ENCODE assay signal across 8 cellular contexts in genomic region chr9:103397868-103398600, GRCh38.
DNase-seq lines count a peak whose midpoint lies in the region; ATAC-seq and TF ChIP-seq lines count a peak whose summit lies in the region.

No MANE protein-coding gene starts in this region.

- intact Hi-C loops in ascending aorta (cut with DNase I), result no loop called here
- intact Hi-C loops in stomach (cut with DNase I; ENCODE audit: low total_unique reads), result no loop called here

- TF ChIP-seq EP300 in stomach (IDR thresholded peaks at IDR 0.05), result no peak

- ATAC-seq in GM21367 (IDR thresholded peaks at IDR 0.05; ENCODE audit: unreplicated experiment), result peak; percentile 99
- ATAC-seq in HG03442 (IDR thresholded peaks at IDR 0.05; ENCODE audit: unreplicated experiment), result peak; percentile 98

- peaks cover 0 to 4% of the 10 kb centered on the region in 2 donors for H3K4me1 ChIP-seq in ascending aorta
- H3K4me1 ChIP-seq in stomach, result no peaks in the 10 kb centered on the region

- H3K27ac ChIP-seq in ascending aorta (no peak overlapping the region), stomach (no peak overlapping the region)

- H3K9me3 ChIP-seq in ascending aorta (no peaks in the 10 kb centered on the region), stomach (no peaks in the 10 kb centered on the region)

- H3K36me3 ChIP-seq in ascending aorta, result no peaks in the 10 kb centered on the region
- H3K36me3 ChIP-seq in stomach, result no peaks in the 10 kb centered on the region

- H3K4me3 ChIP-seq in ascending aorta (no peak overlapping the region), stomach (no peak overlapping the region)

- TF ChIP-seq CTCF in ascending aorta (IDR thresholded peaks at IDR 0.05) (peak in 2 of 3 experiments; percentile 30 to 43), stomach (IDR thresholded peaks at IDR 0.05) (peak in 5 of 7 experiments; percentile 25 to 45 (median 40))

- DNase-seq in GM03348 (ENCODE audit: low spot score) (peak; percentile 7), NCI-H510A (lab: John Stamatoyannopoulos, UW) (peak; percentile 32), ascending aorta (ENCODE audit: low spot score in 2 of 2) (peak in 1 of 2 donors; percentile 63), islet precursor cell (peak; percentile 87), stomach (peak; percentile 27), OCI-M2 (lab: John Stamatoyannopoulos, UW; ENCODE audit: unreplicated experiment) (no peak)

- WGBS in stomach, 5 donors, result 41 to 55% (median 45%) methylated on average over 5 of the region's 5 CpGs

- H3K27me3 ChIP-seq in ascending aorta, result no peaks in the 10 kb centered on the region
- no peaks in the 10 kb centered on the region for H3K27me3 ChIP-seq in stomach

- TF ChIP-seq POLR2A in stomach (IDR thresholded peaks at IDR 0.05), result no peak
